1 cellular context compared by ENCODE assay signal in genomic region chrX:48522291-48522690, GRCh38.
TF ChIP-seq lines count a peak whose summit lies in the region.

No MANE protein-coding gene starts in this region.

TF ChIP-seq in GM12878, 131 proteins besides CTCF, POLR2A, EP300 and RAD21:
- TF ChIP-seq EZH2 (IDR thresholded peaks at IDR 0.05; ENCODE audit: borderline replicate concordance, control insufficient read depth, low read depth, low read length) (no peak), FOXM1 (IDR thresholded peaks at IDR 0.05; ENCODE audit: low read depth, low read length) (no peak), E4F1 (IDR thresholded peaks at IDR 0.05; ENCODE audit: borderline replicate concordance, partially characterized antibody) (no peak), EED (IDR thresholded peaks at IDR 0.05; ENCODE audit: low read depth) (no peak), MYB (IDR thresholded peaks at IDR 0.05; ENCODE audit: borderline replicate concordance, low read depth, low read length) (no peak), ZNF24 (IDR thresholded peaks at IDR 0.05) (no peak)
